In genomic region chr5:13786016-13786415, GRCh38 we compare ENCODE assay signal across 33 cellular contexts.
DNase-seq lines count a peak whose midpoint lies in the region; ATAC-seq and FAIRE-seq lines count a peak whose summit lies in the region.
"Had no signal": no experiment of that assay in that cellular context is flagged by ENCODE, and none has a peak within 500 bp of the region (broad histone marks: within the 10 kb centered on the region; RNA-seq: fewer than 3 reads in every experiment).

No MANE protein-coding gene starts in this region.

- ATAC-seq in stimulated activated naive B cell treated with anti-CD40 and anti-IgM and Interleukin-4, amounts not matched to agents 10 μg/mL and 1 μg/mL and 100 μg/mL, for 72 hours (replicated peaks) = no peak
- ATAC-seq in left lobe of liver (no peak), GM21515 (IDR thresholded peaks at IDR 0.05; ENCODE audit: unreplicated experiment) (no peak)
- ATAC-seq: A549; CD8-positive, alpha-beta T cell had no signal

- H3K4me3 Mint-ChIP-seq in stimulated activated naive B cell treated with anti-CD40 and anti-IgM and Interleukin-4, amounts not matched to agents 10 μg/mL and 1 μg/mL and 100 μg/mL, for 72 hours = no peak overlapping the region
- H3K4me3 Mint-ChIP-seq: B cell; CD14-positive monocyte; CD4-positive, alpha-beta memory T cell; CD4-positive, alpha-beta T cell; CD4-positive, CD25-positive, alpha-beta regulatory T cell; CD8-positive, alpha-beta memory T cell; CD8-positive, alpha-beta T cell had no signal

- FAIRE-seq in HTR-8/SVneo (lab: Jason Lieb, UNC) = peak; percentile 26
- FAIRE-seq: A204.1, A549, D721Med had no signal

- no peak overlapping the region for H3K27ac Mint-ChIP-seq in stimulated activated naive B cell treated with anti-CD40 and anti-IgM and Interleukin-4, amounts not matched to agents 10 μg/mL and 1 μg/mL and 100 μg/mL, for 72 hours
- H3K27ac Mint-ChIP-seq: B cell; CD14-positive monocyte; CD4-positive, alpha-beta memory T cell; CD4-positive, alpha-beta T cell; CD4-positive, CD25-positive, alpha-beta regulatory T cell; CD8-positive, alpha-beta memory T cell; CD8-positive, alpha-beta T cell had no signal

- H3K27me3 Mint-ChIP-seq in stimulated activated naive B cell treated with anti-CD40 and anti-IgM and Interleukin-4, amounts not matched to agents 10 μg/mL and 1 μg/mL and 100 μg/mL, for 72 hours = no peaks in the 10 kb centered on the region
- H3K27me3 Mint-ChIP-seq: B cell; CD4-positive, alpha-beta memory T cell; CD4-positive, alpha-beta T cell; CD4-positive, CD25-positive, alpha-beta regulatory T cell; CD8-positive, alpha-beta memory T cell had no signal

- intact Hi-C loops in posterior cingulate gyrus (cut with DNase I) = no loop called here

- no peaks in the 10 kb centered on the region for H3K4me1 Mint-ChIP-seq in stimulated activated naive B cell treated with anti-CD40 and anti-IgM and Interleukin-4, amounts not matched to agents 10 μg/mL and 1 μg/mL and 100 μg/mL, for 72 hours
- H3K4me1 Mint-ChIP-seq: B cell; CD14-positive monocyte; CD4-positive, alpha-beta memory T cell; CD4-positive, CD25-positive, alpha-beta regulatory T cell; CD8-positive, alpha-beta memory T cell had no signal

- peaks cover 8 to 12% of the 10 kb centered on the region in 2 donors for H3K9me3 Mint-ChIP-seq in stimulated activated naive B cell treated with anti-CD40 and anti-IgM and Interleukin-4, amounts not matched to agents 10 μg/mL and 1 μg/mL and 100 μg/mL, for 72 hours

- DNase-seq in HTR-8/SVneo (ENCODE audit: insufficient read length, low spot score) (no peak), inferior parietal cortex (ENCODE audit: extremely low spot score) (peak; percentile 24), posterior cingulate gyrus (peak in 6 of 10 donors; percentile 8 to 89 (median 54)), superior temporal gyrus (ENCODE audit: extremely low spot score) (peak; percentile 38), amniotic stem cell (lab: John Stamatoyannopoulos, UW) (no peak), left lobe of liver (ENCODE audit: low spot score) (no peak)
- no peak for DNase-seq in stimulated activated naive B cell treated with anti-CD40 and anti-IgM and Interleukin-4, amounts not matched to agents 10 μg/mL and 1 μg/mL and 100 μg/mL, for 72 hours
- DNase-seq: 8988T; ACHN; AML-193; BE2C; C1 segment of cervical spinal cord; Caco-2; Calu3; CD4-positive, alpha-beta memory T cell; CD4-positive, alpha-beta T cell; CD4-positive, CD25-positive, alpha-beta regulatory T cell; CD8-positive, alpha-beta memory T cell; CD8-positive, alpha-beta T cell; COR-L47; DMS 273 treated with DMSO at 0.1 percent for 48 hours; DMS153; DMS53; DMS79; DMS79 treated with DMSO at 0.1 percent for 48 hours; DND-41; EL had no signal

- no peaks in the 10 kb centered on the region for H3K36me3 Mint-ChIP-seq in stimulated activated naive B cell treated with anti-CD40 and anti-IgM and Interleukin-4, amounts not matched to agents 10 μg/mL and 1 μg/mL and 100 μg/mL, for 72 hours
- H3K36me3 Mint-ChIP-seq: CD14-positive monocyte; CD4-positive, alpha-beta memory T cell; CD4-positive, CD25-positive, alpha-beta regulatory T cell; CD8-positive, alpha-beta T cell had no signal

Comparison
In these comparisons a context has a peak if more than half of its experiments do, and no peak if none do; other contexts are left out.
1. DNase-seq: peak in inferior parietal cortex (single experiment), posterior cingulate gyrus (6 of 10) and superior temporal gyrus (single experiment); none in HTR-8/SVneo (single experiment), stimulated activated naive B cell treated with anti-CD40 and anti-IgM and Interleukin-4, amounts not matched to agents 10 μg/mL and 1 μg/mL and 100 μg/mL, for 72 hours (single experiment), amniotic stem cell (single experiment) and left lobe of liver (single experiment).